23 cellular contexts compared by ENCODE assay signal in genomic region chr20:57985278-57985677, GRCh38.
"Had no signal": no experiment of that assay in that cellular context is flagged by ENCODE, and none has a peak within 500 bp of the region (broad histone marks: within the 10 kb centered on the region; RNA-seq: fewer than 3 reads in every experiment).

No MANE protein-coding gene starts in this region.

- H3K27ac ChIP-seq: gastrocnemius medialis, lower lobe of right lung, tibial artery, uterus had no signal

- ATAC-seq: activated naive CD8-positive, alpha-beta T cell treated with anti-CD3 and anti-CD28 coated beads, Interleukin-2, amount 50 U/mL, for 24 hours; gastrocnemius medialis; lower lobe of right lung; stimulated activated naive CD8-positive, alpha-beta T cell treated with anti-CD3 and anti-CD28 coated beads, Interleukin-15, Interleukin-2, amounts not matched to agents 100 U/mL and 50 U/mL, for 24 hours; T-cell had no signal

- H3K4me1 Mint-ChIP-seq: activated CD4-positive, alpha-beta memory T cell treated with anti-CD3 and anti-CD28 coated beads, Interleukin-2, amount 10 ng/mL, durations not matched to agents 7 days and 5 days; activated naive CD4-positive, alpha-beta T cell treated with anti-CD3 and anti-CD28 coated beads, Interleukin-2, amount 10 ng/mL, durations not matched to agents 7 days and 5 days; immature natural killer cell; T-cell had no signal

- H3K4me3 Mint-ChIP-seq: activated CD4-positive, alpha-beta memory T cell treated with anti-CD3 and anti-CD28 coated beads, Interleukin-2, amount 10 ng/mL, durations not matched to agents 7 days and 5 days; activated naive CD4-positive, alpha-beta T cell treated with anti-CD3 and anti-CD28 coated beads, Interleukin-2, amount 10 ng/mL, durations not matched to agents 7 days and 5 days; activated naive CD8-positive, alpha-beta T cell treated with anti-CD3 and anti-CD28 coated beads, Interleukin-2, amount 50 U/mL, for 24 hours; activated T-cell treated with anti-CD3 and anti-CD28 coated beads, Interleukin-2, amount 50 U/mL, for 24 hours; brain; immature natural killer cell; mesothelial cell of epicardium; nephron; T-cell had no signal

- H3K9me3 Mint-ChIP-seq: activated CD4-positive, alpha-beta memory T cell treated with anti-CD3 and anti-CD28 coated beads, Interleukin-2, amount 10 ng/mL, durations not matched to agents 7 days and 5 days; activated naive CD4-positive, alpha-beta T cell treated with anti-CD3 and anti-CD28 coated beads, Interleukin-2, amount 10 ng/mL, durations not matched to agents 7 days and 5 days; activated naive CD8-positive, alpha-beta T cell treated with anti-CD3 and anti-CD28 coated beads, Interleukin-2, amount 50 U/mL, for 24 hours; activated T-cell treated with anti-CD3 and anti-CD28 coated beads, Interleukin-2, amount 50 U/mL, for 24 hours; activated T-helper 2 cell treated with anti-CD3 and anti-CD28 coated beads, Interferon-gamma antibody, Interleukin-2, Interleukin-4, amounts not matched to agents 10 μg/mL and 5 μg/mL and 100 μg/mL, durations not matched to agents 14 hours and 24 hours and 36 hours; immature natural killer cell; mesothelial cell of epicardium; nephron; T-cell had no signal

- H3K9me3 ChIP-seq: gastrocnemius medialis, lower lobe of right lung, tibial artery, uterus had no signal

- H3K27me3 Mint-ChIP-seq: activated CD4-positive, alpha-beta memory T cell treated with anti-CD3 and anti-CD28 coated beads, Interleukin-2, amount 10 ng/mL, durations not matched to agents 7 days and 5 days had no signal

- H3K36me3 Mint-ChIP-seq: activated naive CD4-positive, alpha-beta T cell treated with anti-CD3 and anti-CD28 coated beads, Interleukin-2, amount 10 ng/mL, durations not matched to agents 7 days and 5 days; brain; immature natural killer cell; mesothelial cell of epicardium; T-cell had no signal

- H3K4me3 ChIP-seq: gastrocnemius medialis, lower lobe of right lung, tibial artery, uterus had no signal

- H3K27me3 ChIP-seq: gastrocnemius medialis, tibial artery, uterus had no signal

- H3K36me3 ChIP-seq: gastrocnemius medialis, lower lobe of right lung, tibial artery, uterus had no signal

- H3K4me1 ChIP-seq: gastrocnemius medialis, lower lobe of right lung, uterus had no signal

- DNase-seq: activated CD4-positive, alpha-beta memory T cell treated with anti-CD3 and anti-CD28 coated beads, Interleukin-2, amount 10 ng/mL, durations not matched to agents 7 days and 5 days; activated CD4-positive, alpha-beta T cell treated with anti-CD3 and anti-CD28 coated beads for 48 hours; activated CD4-positive, CD25-positive, alpha-beta regulatory T cell; activated naive CD4-positive, alpha-beta T cell treated with anti-CD3 and anti-CD28 coated beads, Interleukin-2, amount 10 ng/mL, durations not matched to agents 7 days and 5 days; activated naive CD8-positive, alpha-beta T cell treated with anti-CD3 and anti-CD28 coated beads, Interleukin-2, amount 50 U/mL, for 24 hours; activated T-cell treated with anti-CD3 and anti-CD28 coated beads, Interleukin-2, amount 50 U/mL, for 24 hours; anterior cingulate cortex; central memory CD4-positive, alpha-beta T cell; erythroblast; gastrocnemius medialis; immature natural killer cell; lower lobe of right lung; occipital lobe; stimulated activated naive CD8-positive, alpha-beta T cell treated with anti-CD3 and anti-CD28 coated beads, Interleukin-15, Interleukin-2, amounts not matched to agents 100 U/mL and 50 U/mL, for 24 hours; substantia nigra; T-cell; T-helper 9 cell; tibial artery; uterus had no signal

- H3K27ac Mint-ChIP-seq: activated CD4-positive, alpha-beta memory T cell treated with anti-CD3 and anti-CD28 coated beads, Interleukin-2, amount 10 ng/mL, durations not matched to agents 7 days and 5 days; activated naive CD4-positive, alpha-beta T cell treated with anti-CD3 and anti-CD28 coated beads, Interleukin-2, amount 10 ng/mL, durations not matched to agents 7 days and 5 days; activated naive CD8-positive, alpha-beta T cell treated with anti-CD3 and anti-CD28 coated beads, Interleukin-2, amount 50 U/mL, for 24 hours; activated T-cell treated with anti-CD3 and anti-CD28 coated beads, Interleukin-2, amount 50 U/mL, for 24 hours; activated T-helper 2 cell treated with anti-CD3 and anti-CD28 coated beads, Interferon-gamma antibody, Interleukin-2, Interleukin-4, amounts not matched to agents 10 μg/mL and 5 μg/mL and 100 μg/mL, durations not matched to agents 14 hours and 24 hours and 36 hours; immature natural killer cell; mesothelial cell of epicardium; T-cell had no signal
